1 cellular context compared by ENCODE assay signal in genomic region chr11:30585892-30586250, GRCh38.
TF ChIP-seq lines count a peak whose summit lies in the region.

No MANE protein-coding gene starts in this region.

TF ChIP-seq in HepG2, 621 proteins besides CTCF, POLR2A, EP300 and RAD21:
- TF ChIP-seq HOXD1 (CRISPR knock-in tag; IDR thresholded peaks at IDR 0.05) (no peak), ZNF558 (CRISPR knock-in tag; IDR thresholded peaks at IDR 0.05; ENCODE audit: borderline replicate concordance) (no peak), ZNF362 (CRISPR knock-in tag; IDR thresholded peaks at IDR 0.05; ENCODE audit: borderline replicate concordance) (no peak), ZSCAN30 (CRISPR knock-in tag; IDR thresholded peaks at IDR 0.05) (no peak), ZNF562 (CRISPR knock-in tag; IDR thresholded peaks at IDR 0.05; ENCODE audit: borderline replicate concordance) (no peak), ZNF224 (CRISPR knock-in tag; IDR thresholded peaks at IDR 0.05) (no peak), ZFP37 (CRISPR knock-in tag; IDR thresholded peaks at IDR 0.05; ENCODE audit: borderline replicate concordance) (no peak), SRSF9 (IDR thresholded peaks at IDR 0.05; ENCODE audit: borderline replicate concordance, insufficient read depth, low read depth, low read length, poor library complexity, severe bottlenecking) (no peak), MZF1 (CRISPR knock-in tag; IDR thresholded peaks at IDR 0.05; ENCODE audit: borderline replicate concordance) (no peak), REPIN1 (CRISPR knock-in tag; IDR thresholded peaks at IDR 0.05; ENCODE audit: borderline replicate concordance, low read depth) (no peak)
TF ChIP-seq in HepG2: peak in this region for 0.
